Comparison of ENCODE assay signal across 8 cellular contexts in the genomic region with DNA sequence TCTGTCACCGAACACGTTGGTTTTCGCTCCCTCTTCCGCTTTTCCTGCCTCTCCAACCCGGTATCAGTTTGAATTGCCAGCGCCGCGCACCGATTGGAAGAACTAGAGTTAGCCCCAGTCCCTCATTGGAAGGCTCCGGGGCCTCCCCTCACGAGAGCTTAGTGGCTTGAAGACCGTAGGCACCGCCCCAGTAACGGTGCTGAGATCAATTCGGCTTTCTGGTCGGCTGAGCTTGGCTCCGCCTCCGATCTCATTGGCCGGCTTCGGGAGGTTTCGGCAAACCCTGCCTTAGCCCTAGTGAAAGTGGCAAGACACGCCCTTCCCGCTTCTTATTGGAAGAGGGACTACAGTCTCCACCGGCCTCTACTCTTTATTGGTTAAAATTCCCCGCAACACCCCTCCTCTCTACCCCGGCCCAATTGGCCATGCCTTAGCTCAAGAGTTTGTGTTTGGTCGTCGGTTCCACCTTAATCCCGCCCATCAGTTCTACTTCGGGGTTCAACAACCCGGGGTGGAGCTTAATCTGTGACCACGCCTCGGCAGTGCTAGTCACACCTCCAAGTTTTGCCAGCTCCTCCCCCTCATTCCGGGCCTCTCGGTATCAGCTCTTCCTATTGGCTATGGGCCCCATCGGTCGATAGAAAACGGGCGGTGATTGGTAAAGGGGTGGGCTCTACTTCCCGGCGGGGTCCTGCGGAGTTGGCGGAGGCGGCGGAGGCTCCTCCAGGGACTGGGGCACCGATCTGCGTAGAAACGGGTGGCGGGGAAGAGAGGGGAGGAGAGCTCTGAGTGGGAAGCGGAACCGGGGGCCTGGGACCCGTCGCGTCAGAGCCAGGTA. TPM values are rescaled to one million over a fixed set of nuclear protein-coding genes. Genes with fewer than 3 reads are reported as not detected.
DNase-seq lines count a peak whose midpoint lies in the region; ATAC-seq and TF ChIP-seq lines count a peak whose summit lies in the region.
"Not testable (repeated sequence)": the region's sequence is repeated elsewhere in the genome, so short reads cannot be mapped to it uniquely, and the experiment has no call there.

A gene (minus strand): TSS at position 51 of the 838 bp plus-strand sequence. CDS start 851 bp downstream, outside the sequence.
A gene (plus strand): TSS at position 686 of the 838 bp plus-strand sequence. CDS start 2,472 bp downstream, outside the sequence.

- H3K27ac Mint-ChIP-seq in glutamatergic neuron (ENCODE audit: unreplicated experiment) (peak within 1 kb of the TSS; percentile 68), osteocyte (ENCODE audit: unreplicated experiment) (peak within 1 kb of the TSS; percentile 89)

- not testable (repeated sequence) for H3K36me3 ChIP-seq in GM06990 (ENCODE audit: control insufficient read depth, insufficient read depth, low read length); thymus (ENCODE audit: control insufficient read depth, insufficient read depth)

- H3K9me3 Mint-ChIP-seq in glutamatergic neuron (ENCODE audit: unreplicated experiment); osteocyte (ENCODE audit: unreplicated experiment): not testable (repeated sequence)

- not testable (repeated sequence) for H3K27me3 Mint-ChIP-seq in glutamatergic neuron (ENCODE audit: unreplicated experiment); osteocyte (ENCODE audit: unreplicated experiment)

- H3K4me1 ChIP-seq in thymus (ENCODE audit: control insufficient read depth, insufficient read depth, low read length) = not testable (repeated sequence)

- H3K27me3 ChIP-seq in GM06990 (replicated peaks; ENCODE audit: control insufficient read depth, insufficient read depth, low read length); thymus (ENCODE audit: control insufficient read depth, insufficient read depth): not testable (repeated sequence)

- peak within 1 kb of the TSS; percentile 90 for H3K4me3 Mint-ChIP-seq in glutamatergic neuron (ENCODE audit: unreplicated experiment)
- H3K4me3 Mint-ChIP-seq in osteocyte (ENCODE audit: unreplicated experiment) = peak within 1 kb of the TSS; percentile 81

- under 1% methylated on average over 39 of the region's 54 CpGs for WGBS in thymus

- not testable (repeated sequence) for H3K27ac ChIP-seq in thymus (ENCODE audit: low read depth)

- not testable (repeated sequence) for H3K9me3 ChIP-seq in thymus (ENCODE audit: control insufficient read depth)

- peak; percentile 91 for DNase-seq in GM06990 (ENCODE audit: extremely low read depth, insufficient read length)
- peak; percentile 98 for DNase-seq in NCI-H128 (lab: John Stamatoyannopoulos, UW; ENCODE audit: unreplicated experiment)
- peak; percentile 96 for DNase-seq in SKM-1 treated with dmso at 0.1 percent for 144 hours (lab: John Stamatoyannopoulos, UW; ENCODE audit: unreplicated experiment)
- peak; percentile 87 for DNase-seq in activated naive CD4-positive, alpha-beta T cell treated with anti-CD3 and anti-CD28 coated beads, Interleukin-2, amount 50 U/mL, for 16 hours
- DNase-seq in glutamatergic neuron = peak; percentile 82
- DNase-seq in osteocyte (ENCODE audit: extremely low spot score, unreplicated experiment) = peak; percentile 97

- H3K4me1 Mint-ChIP-seq in glutamatergic neuron (ENCODE audit: low read depth, unreplicated experiment); osteocyte (ENCODE audit: unreplicated experiment): not testable (repeated sequence)

- peak within 1 kb of the TSS; percentile 57 for H3K4me3 ChIP-seq in GM06990 (replicated peaks; ENCODE audit: low read depth, low read length)
- H3K4me3 ChIP-seq in thymus (ENCODE audit: low read length) = peak within 1 kb of the TSS; percentile 27

- TF ChIP-seq CTCF in GM06990 (IDR thresholded peaks at IDR 0.05; ENCODE audit: insufficient read depth, low read length, poor library complexity, severe bottlenecking); glutamatergic neuron (IDR thresholded peaks at IDR 0.05; ENCODE audit: partially characterized antibody, unreplicated experiment); osteocyte (IDR thresholded peaks at IDR 0.05): not testable (repeated sequence)

- H3K36me3 Mint-ChIP-seq in glutamatergic neuron (ENCODE audit: unreplicated experiment); osteocyte (ENCODE audit: unreplicated experiment): not testable (repeated sequence)

- peak; percentile 83 for ATAC-seq in HG02678 (IDR thresholded peaks at IDR 0.05; ENCODE audit: unreplicated experiment)

RNA-seq across cellular contexts. Expression of the first gene that starts in this region (rescaled TPM):
- total RNA-seq in glutamatergic neuron (ENCODE audit: unreplicated experiment) (2.1 TPM), osteocyte (1.7 and 2.5 TPM in 2 replicates)
- polyA plus RNA-seq in thymus = 3.5 TPM

RNA-seq across cellular contexts. Expression of the second gene that starts in this region (rescaled TPM):
- 16.5 TPM for total RNA-seq in glutamatergic neuron (ENCODE audit: unreplicated experiment)
- 42.5 and 45.4 TPM in 2 replicates for total RNA-seq in osteocyte
- polyA plus RNA-seq in thymus = 6.2 TPM
